26 cellular contexts compared by ENCODE assay signal in the genomic region with DNA sequence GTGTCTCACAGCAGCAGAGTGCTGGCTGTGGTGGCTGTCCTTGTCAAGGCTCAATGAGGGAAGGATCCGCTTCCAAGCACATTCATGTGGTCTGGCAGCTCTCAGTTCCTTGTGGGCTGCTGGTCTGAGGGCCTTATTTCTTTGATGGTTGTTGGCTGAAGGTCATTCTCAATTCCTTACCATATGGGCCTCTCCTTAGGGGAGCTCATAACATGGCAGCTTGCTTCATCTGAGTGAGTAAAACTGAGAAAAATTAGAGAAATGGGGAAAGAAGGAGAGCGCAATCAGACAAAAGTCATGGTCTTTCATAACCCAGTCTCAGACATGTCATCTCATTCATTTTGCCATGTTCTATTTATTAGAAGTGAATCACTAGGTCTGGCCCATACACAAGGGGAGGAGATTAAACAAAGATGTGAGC.
DNase-seq lines count a peak whose midpoint lies in the region; ATAC-seq and TF ChIP-seq lines count a peak whose summit lies in the region.
"Had no signal": no experiment of that assay in that cellular context is flagged by ENCODE, and none has a peak within 500 bp of the region (broad histone marks: within the 10 kb centered on the region; RNA-seq: fewer than 3 reads in every experiment).

No MANE protein-coding gene starts in this region.

- H3K9me2 ChIP-seq in SK-N-SH = no peaks in the 10 kb centered on the region

- H3F3A ChIP-seq in SK-N-SH (replicated peaks; ENCODE audit: insufficient read depth) = peaks cover 46% of the 10 kb centered on the region

- POLR2A ChIA-PET in SK-N-SH (lab: Yijun Ruan, JAX) = no interaction called here

- no peaks in the 10 kb centered on the region for H3K79me2 ChIP-seq in SK-N-SH (ENCODE audit: insufficient read depth)

- H3K9ac ChIP-seq in SK-N-SH = no peak overlapping the region
- H3K9ac ChIP-seq in subcutaneous abdominal adipose tissue (ENCODE audit: low read length in 5 of 5) = no peak overlapping the region
- H3K9ac ChIP-seq: BLaER1 treated with 17β-estradiol and CSF1 and Interleukin-3, amounts not matched to agents 10 nM and 100 nM had no signal

- no peak overlapping the region for H3K4me2 ChIP-seq in SK-N-SH

- H3K27ac ChIP-seq in SK-N-SH (ENCODE audit: low read depth in 2 of 2, low read length in 1 of 2) (peak overlapping the region in 1 of 2 experiments; percentile 99; a peak in 3 of 4 replicates), SJSA1 (peak overlapping the region; percentile 98), gastroesophageal sphincter (no peak overlapping the region), subcutaneous abdominal adipose tissue (ENCODE audit: low read depth, low read length) (peak overlapping the region; percentile 56)
- H3K27ac ChIP-seq: BLaER1 treated with 17β-estradiol and CSF1 and Interleukin-3, amounts not matched to agents 10 nM and 100 nM; prostate gland; upper lobe of left lung had no signal

- TF ChIP-seq EP300 in SK-N-SH (IDR thresholded peaks at IDR 0.05; ENCODE audit: borderline replicate concordance in 1 of 2, low read depth in 1 of 2, low read length in 1 of 2) = no peak
- TF ChIP-seq EP300 in gastroesophageal sphincter (IDR thresholded peaks at IDR 0.05) = no peak

- no peaks in the 10 kb centered on the region for H3K36me3 Mint-ChIP-seq in osteocyte (ENCODE audit: unreplicated experiment)

- 97% methylated on average over 2 of the region's 2 CpGs for WGBS in SK-N-SH (ENCODE audit: low lambda C conversion rate)
- WGBS in gastroesophageal sphincter (ENCODE audit: low coverage in 1 of 2), 2 donors = 92 to 100% methylated on average over 1 to 2 of the region's 2 CpGs

- H2AFZ ChIP-seq in SK-N-SH (ENCODE audit: low read depth) = 0 out of 2 replicates have a peak overlapping the region, but pooled peaks have one; percentile 12

- H3K27me3 Mint-ChIP-seq in osteocyte (ENCODE audit: unreplicated experiment) = no peaks in the 10 kb centered on the region

- TF ChIP-seq CTCF in SK-N-SH (IDR thresholded peaks at IDR 0.05) = no peak
- no peak for TF ChIP-seq CTCF in gastroesophageal sphincter (IDR thresholded peaks at IDR 0.05)
- TF ChIP-seq CTCF in osteocyte (IDR thresholded peaks at IDR 0.05) = no peak

- no peak overlapping the region for H3K4me3 Mint-ChIP-seq in osteocyte (ENCODE audit: unreplicated experiment)
- H3K4me3 Mint-ChIP-seq: activated CD8-positive, alpha-beta T cell treated with anti-CD3 and anti-CD28 coated beads, Interleukin-2, amount 10 ng/mL, durations not matched to agents 7 days and 5 days; activated T-cell treated with anti-CD3 and anti-CD28 coated beads, Interleukin-2, amount 50 U/mL, for 24 hours; IgD-negative memory B cell; stimulated activated naive CD8-positive, alpha-beta T cell treated with anti-CD3 and anti-CD28 coated beads, Interleukin-15, amount 100 ng/mL, for 72 hours had no signal

- no peak for TF ChIP-seq POLR2A in gastroesophageal sphincter (IDR thresholded peaks at IDR 0.05)

- H3K36me3 ChIP-seq in SK-N-SH (replicated peaks in 1 of 2; ENCODE audit: control insufficient read depth in 1 of 2, insufficient read depth in 2 of 2, low read length in 1 of 2) (no peaks in the 10 kb centered on the region), SJSA1 (no peaks in the 10 kb centered on the region), gastroesophageal sphincter (no peaks in the 10 kb centered on the region), subcutaneous abdominal adipose tissue (ENCODE audit: control insufficient read depth in 5 of 5, insufficient read depth in 5 of 5, low read length in 5 of 5) (no peaks in the 10 kb centered on the region)
- H3K36me3 ChIP-seq: BLaER1 treated with 17β-estradiol and CSF1 and Interleukin-3, amounts not matched to agents 10 nM and 100 nM; prostate gland; upper lobe of left lung had no signal

- H3K27me3 ChIP-seq in SK-N-SH (ENCODE audit: insufficient read depth) (no peaks in the 10 kb centered on the region), SJSA1 (replicated peaks) (no peaks in the 10 kb centered on the region), gastroesophageal sphincter (no peaks in the 10 kb centered on the region), subcutaneous abdominal adipose tissue (ENCODE audit: control insufficient read depth in 5 of 5, insufficient read depth in 4 of 5, low read length in 5 of 5) (no peaks in the 10 kb centered on the region)
- H3K27me3 ChIP-seq: BLaER1 treated with 17β-estradiol and CSF1 and Interleukin-3, amounts not matched to agents 10 nM and 100 nM; upper lobe of left lung had no signal

- H3K27ac Mint-ChIP-seq in osteocyte (ENCODE audit: unreplicated experiment) = no peak overlapping the region
- H3K27ac Mint-ChIP-seq: activated CD8-positive, alpha-beta T cell treated with anti-CD3 and anti-CD28 coated beads, Interleukin-2, amount 10 ng/mL, durations not matched to agents 7 days and 5 days; activated T-cell treated with anti-CD3 and anti-CD28 coated beads, Interleukin-2, amount 50 U/mL, for 24 hours had no signal

- no peak overlapping the region for H3K4me3 ChIP-seq in SK-N-SH (ENCODE audit: low read depth in 2 of 2, low read length in 1 of 2)
- H3K4me3 ChIP-seq in SJSA1 = no peak overlapping the region
- H3K4me3 ChIP-seq in gastroesophageal sphincter = no peak overlapping the region
- H3K4me3 ChIP-seq in subcutaneous abdominal adipose tissue (ENCODE audit: low read depth in 1 of 5, low read length in 5 of 5) = no peak overlapping the region
- H3K4me3 ChIP-seq: BLaER1 treated with 17β-estradiol and CSF1 and Interleukin-3, amounts not matched to agents 10 nM and 100 nM; prostate gland; upper lobe of left lung had no signal

- no peak for TF ChIP-seq RAD21 in SK-N-SH (IDR thresholded peaks at IDR 0.05; ENCODE audit: low read length)

- H3K4me1 ChIP-seq in SK-N-SH (ENCODE audit: control insufficient read depth in 1 of 2, insufficient read depth in 2 of 2, low read depth in 1 of 2, low read length in 1 of 2) (peaks cover 0 to 34% of the 10 kb centered on the region in 2 experiments), SJSA1 (replicated peaks) (peaks cover 65% of the 10 kb centered on the region), gastroesophageal sphincter (no peaks in the 10 kb centered on the region), subcutaneous abdominal adipose tissue (ENCODE audit: control insufficient read depth in 5 of 5, insufficient read depth in 5 of 5, low read length in 5 of 5) (peaks cover 0 to 21% (median 5%) of the 10 kb centered on the region in 5 donors)
- H3K4me1 ChIP-seq: prostate gland, upper lobe of left lung had no signal

- no peaks in the 10 kb centered on the region for H3K9me3 ChIP-seq in SK-N-SH
- no peaks in the 10 kb centered on the region for H3K9me3 ChIP-seq in SJSA1 (replicated peaks)
- no peaks in the 10 kb centered on the region for H3K9me3 ChIP-seq in gastroesophageal sphincter
- no peaks in the 10 kb centered on the region for H3K9me3 ChIP-seq in subcutaneous abdominal adipose tissue (ENCODE audit: control insufficient read depth in 5 of 5, low read length in 5 of 5)
- H3K9me3 ChIP-seq: BLaER1 treated with 17β-estradiol and CSF1 and Interleukin-3, amounts not matched to agents 10 nM and 100 nM; prostate gland; upper lobe of left lung had no signal

- CTCF ChIA-PET in SK-N-SH (lab: Yijun Ruan, JAX) = interaction anchor here (1.0 to 2.4 kb wide), 2 partner anchors 13 to 299 kb away, joined by 3 to 6 read pairs; no protein-coding TSS in a partner anchor

- peaks cover 44% of the 10 kb centered on the region for H3K4me1 Mint-ChIP-seq in osteocyte (ENCODE audit: unreplicated experiment)
- H3K4me1 Mint-ChIP-seq: IgD-negative memory B cell; stimulated activated naive CD8-positive, alpha-beta T cell treated with anti-CD3 and anti-CD28 coated beads, Interleukin-15, amount 100 ng/mL, for 72 hours had no signal

- ATAC-seq in SK-N-SH treated with all-trans-retinoic acid at 6 μM for 48 hours (no peak), gastroesophageal sphincter (peak; percentile 39), HG03025 (IDR thresholded peaks at IDR 0.05; ENCODE audit: low FRiP score, unreplicated experiment) (no peak)
- ATAC-seq: activated CD4-positive, CD25-positive, alpha-beta regulatory T cell treated with anti-CD3 and anti-CD28 coated beads, Interleukin-2, amount 50 U/mL, for 24 hours; activated CD8-positive, alpha-beta T cell treated with anti-CD3 and anti-CD28 coated beads, Interleukin-2, amount 10 ng/mL, durations not matched to agents 7 days and 5 days; left colon; Panc1; stimulated activated naive CD8-positive, alpha-beta T cell treated with anti-CD3 and anti-CD28 coated beads, Interleukin-15, amount 100 ng/mL, for 72 hours had no signal

- peaks cover 10% of the 10 kb centered on the region for H3K9me3 Mint-ChIP-seq in osteocyte (ENCODE audit: unreplicated experiment)
- H3K9me3 Mint-ChIP-seq: activated T-cell treated with anti-CD3 and anti-CD28 coated beads, Interleukin-2, amount 50 U/mL, for 24 hours; stimulated activated naive CD8-positive, alpha-beta T cell treated with anti-CD3 and anti-CD28 coated beads, Interleukin-15, amount 100 ng/mL, for 72 hours had no signal

- H4K20me1 ChIP-seq in SK-N-SH (ENCODE audit: insufficient read depth) = no peaks in the 10 kb centered on the region
- H4K20me1 ChIP-seq: BLaER1 treated with 17β-estradiol and CSF1 and Interleukin-3, amounts not matched to agents 10 nM and 100 nM had no signal

- DNase-seq in SK-N-SH (no peak), SJSA1 (ENCODE audit: low read depth in 1 of 2, low spot score in 2 of 2) (no peak), osteocyte (ENCODE audit: extremely low spot score, unreplicated experiment) (no peak), COR-L47 (lab: John Stamatoyannopoulos, UW) (no peak)
- DNase-seq: 8988T; activated CD8-positive, alpha-beta T cell treated with anti-CD3 and anti-CD28 coated beads, Interleukin-2, amount 10 ng/mL, durations not matched to agents 7 days and 5 days; activated naive CD4-positive, alpha-beta T cell; activated T-cell treated with anti-CD3 and anti-CD28 coated beads, Interleukin-2, amount 50 U/mL, for 24 hours; effector CD4-positive, alpha-beta T cell; erythroblast; GOT3; left colon; NCI-H1694 treated with DMSO at 0.1 percent for 48 hours; NK-92 treated with Interleukin-12 subunit alpha and Interleukin-12 subunit beta, amount 100 ng/mL, for 24 hours; stimulated activated CD4-positive, alpha-beta T cell treated with anti-CD3 and anti-CD28 coated beads, Interleukin-4, amount 100 ng/mL, for 4 hours; stimulated activated naive CD8-positive, alpha-beta T cell treated with anti-CD3 and anti-CD28 coated beads, Interleukin-15, amount 100 ng/mL, for 72 hours; upper lobe of left lung had no signal

TF ChIP-seq in SK-N-SH, 30 proteins besides CTCF, POLR2A, EP300 and RAD21 (continues in another document):
- TF ChIP-seq YY1 (IDR thresholded peaks at IDR 0.05; ENCODE audit: low read depth) = no peak

TF ChIP-seq in SK-N-SH treated with all-trans-retinoic acid at 6 μM for 48 hours, 23 proteins besides CTCF, POLR2A, EP300 and RAD21 (continues in another document):
- no peak for TF ChIP-seq RARB (CRISPR knock-in tag; IDR thresholded peaks at IDR 0.05)

Comparison
In these comparisons a context has a peak if more than half of its experiments do, and no peak if none do; other contexts are left out.
1. H3K27ac ChIP-seq: peak in SJSA1 (single experiment) and subcutaneous abdominal adipose tissue (single experiment); none in gastroesophageal sphincter (0 of 4).